In the genomic region with DNA sequence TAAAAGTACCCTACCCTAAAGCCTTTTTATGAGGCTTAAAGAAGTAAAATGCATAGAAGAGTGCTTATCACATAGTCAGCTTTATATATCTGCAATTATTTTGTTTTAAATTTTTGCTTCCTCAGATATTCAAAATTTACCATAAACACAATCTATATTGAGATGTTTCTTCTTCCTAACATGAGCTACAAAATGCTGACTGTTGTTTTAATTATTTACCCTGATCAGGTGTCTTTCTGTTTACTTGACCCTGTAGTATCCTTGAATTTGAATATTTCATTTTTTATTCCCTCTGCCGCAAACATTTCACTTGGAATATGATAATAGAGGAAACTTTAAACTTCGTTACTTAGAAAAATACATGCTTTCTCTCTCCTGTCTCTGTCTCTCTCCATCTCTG, we compare ENCODE assay signal across 1 cellular context.
TF ChIP-seq lines count a peak whose summit lies in the region.

No MANE protein-coding gene starts in this region.

TF ChIP-seq in GM23338, 12 proteins besides CTCF, POLR2A, EP300 and RAD21 (continued from another document):
- TF ChIP-seq, protein P1, sequence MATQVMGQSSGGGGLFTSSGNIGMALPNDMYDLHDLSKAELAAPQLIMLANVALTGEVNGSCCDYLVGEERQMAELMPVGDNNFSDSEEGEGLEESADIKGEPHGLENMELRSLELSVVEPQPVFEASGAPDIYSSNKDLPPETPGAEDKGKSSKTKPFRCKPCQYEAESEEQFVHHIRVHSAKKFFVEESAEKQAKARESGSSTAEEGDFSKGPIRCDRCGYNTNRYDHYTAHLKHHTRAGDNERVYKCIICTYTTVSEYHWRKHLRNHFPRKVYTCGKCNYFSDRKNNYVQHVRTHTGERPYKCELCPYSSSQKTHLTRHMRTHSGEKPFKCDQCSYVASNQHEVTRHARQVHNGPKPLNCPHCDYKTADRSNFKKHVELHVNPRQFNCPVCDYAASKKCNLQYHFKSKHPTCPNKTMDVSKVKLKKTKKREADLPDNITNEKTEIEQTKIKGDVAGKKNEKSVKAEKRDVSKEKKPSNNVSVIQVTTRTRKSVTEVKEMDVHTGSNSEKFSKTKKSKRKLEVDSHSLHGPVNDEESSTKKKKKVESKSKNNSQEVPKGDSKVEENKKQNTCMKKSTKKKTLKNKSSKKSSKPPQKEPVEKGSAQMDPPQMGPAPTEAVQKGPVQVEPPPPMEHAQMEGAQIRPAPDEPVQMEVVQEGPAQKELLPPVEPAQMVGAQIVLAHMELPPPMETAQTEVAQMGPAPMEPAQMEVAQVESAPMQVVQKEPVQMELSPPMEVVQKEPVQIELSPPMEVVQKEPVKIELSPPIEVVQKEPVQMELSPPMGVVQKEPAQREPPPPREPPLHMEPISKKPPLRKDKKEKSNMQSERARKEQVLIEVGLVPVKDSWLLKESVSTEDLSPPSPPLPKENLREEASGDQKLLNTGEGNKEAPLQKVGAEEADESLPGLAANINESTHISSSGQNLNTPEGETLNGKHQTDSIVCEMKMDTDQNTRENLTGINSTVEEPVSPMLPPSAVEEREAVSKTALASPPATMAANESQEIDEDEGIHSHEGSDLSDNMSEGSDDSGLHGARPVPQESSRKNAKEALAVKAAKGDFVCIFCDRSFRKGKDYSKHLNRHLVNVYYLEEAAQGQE (IDR thresholded peaks at IDR 0.05; ENCODE audit: unreplicated experiment) = no peak
- TF ChIP-seq NANOG (IDR thresholded peaks at IDR 0.05; ENCODE audit: borderline replicate concordance) = no peak
- TF ChIP-seq STAT1 (IDR thresholded peaks at IDR 0.05; ENCODE audit: unreplicated experiment) = no peak
- TF ChIP-seq ZNF331 (CRISPR knock-in tag; IDR thresholded peaks at IDR 0.05; ENCODE audit: low read depth) = no peak
- no peak for TF ChIP-seq EZH2phosphoT487 (IDR thresholded peaks at IDR 0.05; ENCODE audit: unreplicated experiment)
- no peak for TF ChIP-seq EZH2 (IDR thresholded peaks at IDR 0.05; ENCODE audit: low read depth, unreplicated experiment)
- TF ChIP-seq, protein P2, sequence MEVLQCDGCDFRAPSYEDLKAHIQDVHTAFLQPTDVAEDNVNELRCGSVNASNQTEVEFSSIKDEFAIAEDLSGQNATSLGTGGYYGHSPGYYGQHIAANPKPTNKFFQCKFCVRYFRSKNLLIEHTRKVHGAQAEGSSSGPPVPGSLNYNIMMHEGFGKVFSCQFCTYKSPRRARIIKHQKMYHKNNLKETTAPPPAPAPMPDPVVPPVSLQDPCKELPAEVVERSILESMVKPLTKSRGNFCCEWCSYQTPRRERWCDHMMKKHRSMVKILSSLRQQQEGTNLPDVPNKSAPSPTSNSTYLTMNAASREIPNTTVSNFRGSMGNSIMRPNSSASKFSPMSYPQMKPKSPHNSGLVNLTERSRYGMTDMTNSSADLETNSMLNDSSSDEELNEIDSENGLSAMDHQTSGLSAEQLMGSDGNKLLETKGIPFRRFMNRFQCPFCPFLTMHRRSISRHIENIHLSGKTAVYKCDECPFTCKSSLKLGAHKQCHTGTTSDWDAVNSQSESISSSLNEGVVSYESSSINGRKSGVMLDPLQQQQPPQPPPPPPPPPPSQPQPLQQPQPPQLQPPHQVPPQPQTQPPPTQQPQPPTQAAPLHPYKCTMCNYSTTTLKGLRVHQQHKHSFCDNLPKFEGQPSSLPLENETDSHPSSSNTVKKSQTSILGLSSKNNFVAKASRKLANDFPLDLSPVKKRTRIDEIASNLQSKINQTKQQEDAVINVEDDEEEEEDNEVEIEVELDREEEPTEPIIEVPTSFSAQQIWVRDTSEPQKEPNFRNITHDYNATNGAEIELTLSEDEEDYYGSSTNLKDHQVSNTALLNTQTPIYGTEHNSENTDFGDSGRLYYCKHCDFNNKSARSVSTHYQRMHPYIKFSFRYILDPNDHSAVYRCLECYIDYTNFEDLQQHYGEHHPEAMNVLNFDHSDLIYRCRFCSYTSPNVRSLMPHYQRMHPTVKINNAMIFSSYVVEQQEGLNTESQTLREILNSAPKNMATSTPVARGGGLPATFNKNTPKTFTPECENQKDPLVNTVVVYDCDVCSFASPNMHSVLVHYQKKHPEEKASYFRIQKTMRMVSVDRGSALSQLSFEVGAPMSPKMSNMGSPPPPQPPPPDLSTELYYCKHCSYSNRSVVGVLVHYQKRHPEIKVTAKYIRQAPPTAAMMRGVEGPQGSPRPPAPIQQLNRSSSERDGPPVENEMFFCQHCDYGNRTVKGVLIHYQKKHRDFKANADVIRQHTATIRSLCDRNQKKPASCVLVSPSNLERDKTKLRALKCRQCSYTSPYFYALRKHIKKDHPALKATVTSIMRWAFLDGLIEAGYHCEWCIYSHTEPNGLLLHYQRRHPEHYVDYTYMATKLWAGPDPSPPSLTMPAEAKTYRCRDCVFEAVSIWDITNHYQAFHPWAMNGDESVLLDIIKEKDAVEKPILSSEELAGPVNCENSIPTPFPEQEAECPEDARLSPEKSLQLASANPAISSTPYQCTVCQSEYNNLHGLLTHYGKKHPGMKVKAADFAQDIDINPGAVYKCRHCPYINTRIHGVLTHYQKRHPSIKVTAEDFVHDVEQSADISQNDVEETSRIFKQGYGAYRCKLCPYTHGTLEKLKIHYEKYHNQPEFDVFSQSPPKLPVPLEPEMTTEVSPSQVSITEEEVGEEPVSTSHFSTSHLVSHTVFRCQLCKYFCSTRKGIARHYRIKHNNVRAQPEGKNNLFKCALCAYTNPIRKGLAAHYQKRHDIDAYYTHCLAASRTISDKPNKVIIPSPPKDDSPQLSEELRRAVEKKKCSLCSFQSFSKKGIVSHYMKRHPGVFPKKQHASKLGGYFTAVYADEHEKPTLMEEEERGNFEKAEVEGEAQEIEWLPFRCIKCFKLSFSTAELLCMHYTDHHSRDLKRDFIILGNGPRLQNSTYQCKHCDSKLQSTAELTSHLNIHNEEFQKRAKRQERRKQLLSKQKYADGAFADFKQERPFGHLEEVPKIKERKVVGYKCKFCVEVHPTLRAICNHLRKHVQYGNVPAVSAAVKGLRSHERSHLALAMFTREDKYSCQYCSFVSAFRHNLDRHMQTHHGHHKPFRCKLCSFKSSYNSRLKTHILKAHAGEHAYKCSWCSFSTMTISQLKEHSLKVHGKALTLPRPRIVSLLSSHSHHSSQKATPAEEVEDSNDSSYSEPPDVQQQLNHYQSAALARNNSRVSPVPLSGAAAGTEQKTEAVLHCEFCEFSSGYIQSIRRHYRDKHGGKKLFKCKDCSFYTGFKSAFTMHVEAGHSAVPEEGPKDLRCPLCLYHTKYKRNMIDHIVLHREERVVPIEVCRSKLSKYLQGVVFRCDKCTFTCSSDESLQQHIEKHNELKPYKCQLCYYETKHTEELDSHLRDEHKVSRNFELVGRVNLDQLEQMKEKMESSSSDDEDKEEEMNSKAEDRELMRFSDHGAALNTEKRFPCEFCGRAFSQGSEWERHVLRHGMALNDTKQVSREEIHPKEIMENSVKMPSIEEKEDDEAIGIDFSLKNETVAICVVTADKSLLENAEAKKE (CRISPR knock-in tag; IDR thresholded peaks at IDR 0.05) = no peak
- TF ChIP-seq JUNB (IDR thresholded peaks at IDR 0.05; ENCODE audit: unreplicated experiment) = no peak
- no peak for TF ChIP-seq ZNF114 (CRISPR knock-in tag; IDR thresholded peaks at IDR 0.05)
